Comparison of ENCODE assay signal across 8 cellular contexts in genomic region chr5:95283761-95284511, GRCh38. TPM values are rescaled to one million over a fixed set of nuclear protein-coding genes. Genes with fewer than 3 reads are reported as not detected.
DNase-seq lines count a peak whose midpoint lies in the region; ATAC-seq and TF ChIP-seq lines count a peak whose summit lies in the region.

No MANE protein-coding gene starts in this region.

- ATAC-seq in HG02852 (IDR thresholded peaks at IDR 0.05; ENCODE audit: unreplicated experiment) (peak; percentile 54), GM19328 (IDR thresholded peaks at IDR 0.05; ENCODE audit: unreplicated experiment) (no peak)

- no peaks in the 10 kb centered on the region for H3K36me3 ChIP-seq in adipocyte (ENCODE audit: control insufficient read depth, insufficient read depth, low read length, severe bottlenecking)
- H3K36me3 ChIP-seq in iPS-15b (ENCODE audit: control insufficient read depth, insufficient read depth, low read length) = no peaks in the 10 kb centered on the region

- TF ChIP-seq CTCF in AG04450 (IDR thresholded peaks at IDR 0.05; ENCODE audit: low read depth, low read length) (peak; percentile 41), GM10266 (IDR thresholded peaks at IDR 0.05; ENCODE audit: control insufficient read depth, insufficient read depth, low read depth, missing control alignments) (peak; percentile 66)

- H3K9ac ChIP-seq in adipocyte (ENCODE audit: low read length) (no peak overlapping the region), iPS-15b (ENCODE audit: low read depth, low read length) (no peak overlapping the region)

- peak overlapping the region; percentile 50 for H3K4me3 ChIP-seq in AG04450 (ENCODE audit: low read depth, low read length)
- peak overlapping the region; percentile 78 for H3K4me3 ChIP-seq in adipocyte (ENCODE audit: low read length)
- H3K4me3 ChIP-seq in iPS-15b (ENCODE audit: low read depth, low read length) = peak overlapping the region; percentile 45
- peak overlapping the region; percentile 54 for H3K4me3 ChIP-seq in skeletal muscle cell (ENCODE audit: low read depth, low read length)

- POLR2A ChIA-PET in AG04450 (lab: Yijun Ruan, JAX) = no interaction called here

- H3K27ac ChIP-seq in AG04450 (ENCODE audit: low read depth, low read length) = no peak overlapping the region

- peaks cover 32% of the 10 kb centered on the region for H3K27me3 ChIP-seq in AG04450 (ENCODE audit: control insufficient read depth, insufficient read depth, low read length)
- H3K27me3 ChIP-seq in adipocyte (replicated peaks; ENCODE audit: control insufficient read depth, insufficient read depth, low read length) = peaks cover 69% of the 10 kb centered on the region
- peaks cover 19% of the 10 kb centered on the region for H3K27me3 ChIP-seq in iPS-15b (ENCODE audit: control insufficient read depth, insufficient read depth, low read length)

- CTCF ChIA-PET in AG04450 (lab: Charles Lee) = interaction anchor here (0.6 to 1.0 kb wide), 5 partner anchors 8 to 464 kb away, joined by 3 read pairs; no protein-coding TSS in a partner anchor

- DNase-seq in AG04450 (ENCODE audit: low read depth, low spot score) = no peak
- DNase-seq in GM10266 (ENCODE audit: extremely low spot score) = peak; percentile 76
- peak; percentile 43 for DNase-seq in NCI-H345 treated with DMSO at 0.1 percent for 48 hours (lab: John Stamatoyannopoulos, UW; ENCODE audit: unreplicated experiment)
- peak; percentile 45 for DNase-seq in adipocyte (ENCODE audit: low read depth)
- no peak for DNase-seq in skeletal muscle cell (ENCODE audit: low read depth)

- H3K9me3 ChIP-seq in AG04450 (ENCODE audit: control insufficient read depth, insufficient read depth, low read length) (no peaks in the 10 kb centered on the region; the same call in 1 of the 2 replicates), adipocyte (ENCODE audit: control insufficient read depth, low read length) (no peaks in the 10 kb centered on the region), iPS-15b (ENCODE audit: control insufficient read depth, insufficient read depth, low read length) (no peaks in the 10 kb centered on the region)

- H3K4me1 ChIP-seq in adipocyte (ENCODE audit: control insufficient read depth, insufficient read depth, low read length) (peaks cover 10% of the 10 kb centered on the region), iPS-15b (ENCODE audit: control insufficient read depth, insufficient read depth, low read length) (peaks cover 5% of the 10 kb centered on the region)

RNA-seq across cellular contexts. Expression of gene MCTP1, which starts 1.0 kb away (rescaled TPM):
- polyA plus RNA-seq in AG04450 (2011; rRNA removed) = 0.61 and 0.66 TPM in 2 replicates
- polyA minus RNA-seq in AG04450 (2011; rRNA and poly(A)+ RNA removed) = 1.1 and 1.4 TPM in 2 replicates

Comparison
In these comparisons a context has a peak if more than half of its experiments do, and no peak if none do; other contexts are left out.
1. DNase-seq: peak in GM10266 (single experiment), NCI-H345 treated with DMSO at 0.1 percent for 48 hours (single experiment) and adipocyte (single experiment); none in AG04450 (single experiment) and skeletal muscle cell (single experiment).
2. Peak in every context shown above with its lines, with median percentiles within 50 percentile points of each other: H3K4me3 ChIP-seq.